19 cellular contexts compared by ENCODE assay signal in genomic region chr14:73170686-73171085, GRCh38.
"Had no signal": no experiment of that assay in that cellular context is flagged by ENCODE, and none has a peak within 500 bp of the region (broad histone marks: within the 10 kb centered on the region; RNA-seq: fewer than 3 reads in every experiment).

No MANE protein-coding gene starts in this region.

- H3K4me3 ChIP-seq: hepatocyte, tibial nerve had no signal

- H3K27ac Mint-ChIP-seq: activated CD4-positive, alpha-beta memory T cell treated with anti-CD3 and anti-CD28 coated beads, Interleukin-2, amount 10 ng/mL, durations not matched to agents 7 days and 5 days; activated CD4-positive, alpha-beta T cell treated with anti-CD3 and anti-CD28 coated beads, Interleukin-2, amount 10 ng/mL, durations not matched to agents 24 days and 14 days; activated naive CD8-positive, alpha-beta T cell treated with anti-CD3 and anti-CD28 coated beads for 36 hours; activated T-cell treated with anti-CD3 and anti-CD28 coated beads, Interleukin-2, amount 50 U/mL, for 24 hours; memory B cell; natural killer cell treated with Interleukin-12 subunit alpha and Interleukin-12 subunit beta and Interleukin-15 and Interleukin-18, amount 100 ng/mL, for 72 hours; stimulated activated naive CD8-positive, alpha-beta T cell treated with anti-CD3 and anti-CD28 coated beads, Interleukin-15, Interleukin-2, amounts not matched to agents 100 ng/mL and 50 ng/mL, for 24 hours had no signal

- H3K9me3 Mint-ChIP-seq: activated CD4-positive, alpha-beta memory T cell treated with anti-CD3 and anti-CD28 coated beads, Interleukin-2, amount 10 ng/mL, durations not matched to agents 7 days and 5 days; activated CD4-positive, alpha-beta T cell treated with anti-CD3 and anti-CD28 coated beads, Interleukin-2, amount 10 ng/mL, durations not matched to agents 24 days and 14 days; activated naive CD8-positive, alpha-beta T cell treated with anti-CD3 and anti-CD28 coated beads for 36 hours; activated T-cell treated with anti-CD3 and anti-CD28 coated beads, Interleukin-2, amount 50 U/mL, for 24 hours; memory B cell; natural killer cell treated with Interleukin-12 subunit alpha and Interleukin-12 subunit beta and Interleukin-15 and Interleukin-18, amount 100 ng/mL, for 72 hours; stimulated activated naive CD8-positive, alpha-beta T cell treated with anti-CD3 and anti-CD28 coated beads, Interleukin-15, Interleukin-2, amounts not matched to agents 100 ng/mL and 50 ng/mL, for 24 hours had no signal

- H3K4me1 ChIP-seq: parathyroid adenoma had no signal

- H3K4me3 Mint-ChIP-seq: activated CD4-positive, alpha-beta memory T cell treated with anti-CD3 and anti-CD28 coated beads, Interleukin-2, amount 10 ng/mL, durations not matched to agents 7 days and 5 days; activated CD4-positive, alpha-beta T cell treated with anti-CD3 and anti-CD28 coated beads, Interleukin-2, amount 10 ng/mL, durations not matched to agents 24 days and 14 days; activated naive CD8-positive, alpha-beta T cell treated with anti-CD3 and anti-CD28 coated beads for 36 hours; activated T-cell treated with anti-CD3 and anti-CD28 coated beads, Interleukin-2, amount 50 U/mL, for 24 hours; memory B cell; natural killer cell treated with Interleukin-12 subunit alpha and Interleukin-12 subunit beta and Interleukin-15 and Interleukin-18, amount 100 ng/mL, for 72 hours; stimulated activated naive CD8-positive, alpha-beta T cell treated with anti-CD3 and anti-CD28 coated beads, Interleukin-15, Interleukin-2, amounts not matched to agents 100 ng/mL and 50 ng/mL, for 24 hours had no signal

- H3K27me3 Mint-ChIP-seq: activated CD4-positive, alpha-beta memory T cell treated with anti-CD3 and anti-CD28 coated beads, Interleukin-2, amount 10 ng/mL, durations not matched to agents 7 days and 5 days; activated CD4-positive, alpha-beta T cell treated with anti-CD3 and anti-CD28 coated beads, Interleukin-2, amount 10 ng/mL, durations not matched to agents 24 days and 14 days; activated naive CD8-positive, alpha-beta T cell treated with anti-CD3 and anti-CD28 coated beads for 36 hours; activated T-cell treated with anti-CD3 and anti-CD28 coated beads, Interleukin-2, amount 50 U/mL, for 24 hours; memory B cell; natural killer cell treated with Interleukin-12 subunit alpha and Interleukin-12 subunit beta and Interleukin-15 and Interleukin-18, amount 100 ng/mL, for 72 hours; stimulated activated naive CD8-positive, alpha-beta T cell treated with anti-CD3 and anti-CD28 coated beads, Interleukin-15, Interleukin-2, amounts not matched to agents 100 ng/mL and 50 ng/mL, for 24 hours had no signal

- H3K27me3 ChIP-seq: foreskin keratinocyte, hepatocyte, neutrophil, tibial nerve had no signal

- H3K4me1 Mint-ChIP-seq: activated CD4-positive, alpha-beta memory T cell treated with anti-CD3 and anti-CD28 coated beads, Interleukin-2, amount 10 ng/mL, durations not matched to agents 7 days and 5 days had no signal

- H3K9ac ChIP-seq: parathyroid adenoma had no signal

- ATAC-seq: activated CD4-positive, CD25-positive, alpha-beta regulatory T cell treated with anti-CD3 and anti-CD28 coated beads, Interleukin-2, amount 50 U/mL, for 24 hours; foreskin keratinocyte; natural killer cell treated with Interleukin-12 subunit alpha and Interleukin-12 subunit beta and Interleukin-15 and Interleukin-18, amount 100 ng/mL, for 72 hours; right cardiac atrium had no signal

- DNase-seq: activated CD4-positive, alpha-beta memory T cell treated with anti-CD3 and anti-CD28 coated beads, Interleukin-2, amount 10 ng/mL, durations not matched to agents 7 days and 5 days; activated CD4-positive, alpha-beta T cell treated with anti-CD3 and anti-CD28 coated beads, Interleukin-2, amount 10 ng/mL, durations not matched to agents 24 days and 14 days; activated naive CD4-positive, alpha-beta T cell treated with Interleukin-2 at 50 U/mL for 16 hours; activated naive CD8-positive, alpha-beta T cell treated with anti-CD3 and anti-CD28 coated beads for 36 hours; activated T-cell treated with anti-CD3 and anti-CD28 coated beads, Interleukin-2, amount 50 U/mL, for 24 hours; amniotic stem cell; effector CD4-positive, alpha-beta T cell; foreskin keratinocyte; right cardiac atrium; stimulated activated CD4-positive, alpha-beta T cell treated with anti-CD3 and anti-CD28 coated beads, Interleukin-4, amount 100 ng/mL, for 4 hours; T1000 had no signal

- H3K9me3 ChIP-seq: neutrophil, tibial nerve had no signal

- H3K27ac ChIP-seq: foreskin keratinocyte, hepatocyte, neutrophil, parathyroid adenoma, tibial nerve had no signal
